ENCODE assay signal across 15 cellular contexts in genomic region chr11:104556606-104557301, GRCh38.
"Had no signal": no experiment of that assay in that cellular context is flagged by ENCODE, and none has a peak within 500 bp of the region (broad histone marks: within the 10 kb centered on the region; RNA-seq: fewer than 3 reads in every experiment).

No MANE protein-coding gene starts in this region.

- ATAC-seq: activated CD8-positive, alpha-beta T cell treated with anti-CD3 and anti-CD28 coated beads for 36 hours; activated T-cell treated with anti-CD3 and anti-CD28 coated beads, Interleukin-2, amount 50 U/mL, for 72 hours; esophagus mucosa; naive thymus-derived CD8-positive, alpha-beta T cell; right lobe of liver; stimulated activated naive CD8-positive, alpha-beta T cell treated with anti-CD3 and anti-CD28 coated beads, Interleukin-15, Interleukin-2, amounts not matched to agents 100 U/mL and 50 U/mL, for 24 hours had no signal

- H3K36me3 Mint-ChIP-seq: immature natural killer cell; naive thymus-derived CD8-positive, alpha-beta T cell had no signal

- H3K27ac ChIP-seq: breast epithelium, right lobe of liver, suprapubic skin, upper lobe of left lung had no signal

- H3K27me3 ChIP-seq: breast epithelium, right lobe of liver, suprapubic skin, upper lobe of left lung had no signal

- H3K4me3 ChIP-seq: breast epithelium, lung, right lobe of liver, suprapubic skin, upper lobe of left lung had no signal

- H3K4me1 ChIP-seq: breast epithelium, right lobe of liver, suprapubic skin, upper lobe of left lung had no signal

- DNase-seq: activated CD4-positive, alpha-beta T cell treated with anti-CD3 and anti-CD28 coated beads for 1 hour; activated CD8-positive, alpha-beta memory T cell treated with anti-CD3 and anti-CD28 coated beads, Interleukin-2, amount 50 U/mL, for 4 hours; activated CD8-positive, alpha-beta T cell treated with anti-CD3 and anti-CD28 coated beads for 36 hours; activated gamma-delta T cell treated with Interleukin-2 at 50 U/mL for 16 hours; activated T-cell treated with anti-CD3 and anti-CD28 coated beads, Interleukin-2, amount 50 U/mL, for 72 hours; aorta; immature natural killer cell; naive thymus-derived CD8-positive, alpha-beta T cell; right lobe of liver; stimulated activated naive CD8-positive, alpha-beta T cell treated with anti-CD3 and anti-CD28 coated beads, Interleukin-15, Interleukin-2, amounts not matched to agents 100 U/mL and 50 U/mL, for 24 hours; upper lobe of left lung had no signal

- H3K9me3 ChIP-seq: breast epithelium, right lobe of liver, suprapubic skin, upper lobe of left lung had no signal

- H3K4me3 Mint-ChIP-seq: activated CD8-positive, alpha-beta T cell treated with anti-CD3 and anti-CD28 coated beads for 36 hours; activated T-cell treated with anti-CD3 and anti-CD28 coated beads, Interleukin-2, amount 50 U/mL, for 72 hours; immature natural killer cell; naive thymus-derived CD8-positive, alpha-beta T cell had no signal

- H3K9me3 Mint-ChIP-seq: activated CD8-positive, alpha-beta T cell treated with anti-CD3 and anti-CD28 coated beads for 36 hours; activated T-cell treated with anti-CD3 and anti-CD28 coated beads, Interleukin-2, amount 50 U/mL, for 72 hours; naive thymus-derived CD8-positive, alpha-beta T cell had no signal

- H3K36me3 ChIP-seq: breast epithelium, right lobe of liver, suprapubic skin, upper lobe of left lung had no signal

- H3K27ac Mint-ChIP-seq: activated CD8-positive, alpha-beta T cell treated with anti-CD3 and anti-CD28 coated beads for 36 hours; activated T-cell treated with anti-CD3 and anti-CD28 coated beads, Interleukin-2, amount 50 U/mL, for 72 hours; immature natural killer cell; naive thymus-derived CD8-positive, alpha-beta T cell had no signal
